ENCODE assay signal across 25 cellular contexts in genomic region chr18:40813116-40813515, GRCh38.
A peak's percentile ranks its signal among the peaks of the same experiment; 100 is the strongest.
DNase-seq lines count a peak whose midpoint lies in the region; ATAC-seq, FAIRE-seq and TF ChIP-seq lines count a peak whose summit lies in the region.
"Had no signal": no experiment of that assay in that cellular context is flagged by ENCODE, and none has a peak within 500 bp of the region (broad histone marks: within the 10 kb centered on the region; RNA-seq: fewer than 3 reads in every experiment).

No MANE protein-coding gene starts in this region.

- intact Hi-C loops in IMR-90 (cut with micrococcal nuclease) = no loop called here

- H3K9me2 ChIP-seq in Karpas-422 (replicated peaks; ENCODE audit: insufficient read depth, low read length) = no peaks in the 10 kb centered on the region; the same call in 1 of the 2 replicates

- H3K27ac ChIP-seq in IMR-90 (ENCODE audit: insufficient read depth, low read length) (no peak overlapping the region), Karpas-422 (ENCODE audit: low read length) (no peak overlapping the region)
- H3K27ac ChIP-seq: A549; BLaER1 treated with 17β-estradiol and CSF1 and Interleukin-3, amounts not matched to agents 10 nM and 100 nM; KMS-11; SJSA1 had no signal

- H3K14ac ChIP-seq in IMR-90 (replicated peaks; ENCODE audit: low read depth, low read length) = no peak overlapping the region

- H3K18ac ChIP-seq in IMR-90 (ENCODE audit: low read depth, low read length) = no peak overlapping the region

- H3K36me3 ChIP-seq in IMR-90 (ENCODE audit: control insufficient read depth, insufficient read depth, low read length) (no peaks in the 10 kb centered on the region), bronchial epithelial cell (ENCODE audit: control insufficient read depth, insufficient read depth, low read length) (no peaks in the 10 kb centered on the region), Karpas-422 (ENCODE audit: insufficient read depth, low read length) (no peaks in the 10 kb centered on the region)
- H3K36me3 ChIP-seq: BLaER1 treated with 17β-estradiol and CSF1 and Interleukin-3, amounts not matched to agents 10 nM and 100 nM; SJSA1 had no signal

- H2AK5ac ChIP-seq in IMR-90 (ENCODE audit: low read depth, low read length) = no peak overlapping the region

- H2BK120ac ChIP-seq in IMR-90 (ENCODE audit: low read depth, low read length) = no peak overlapping the region

- H3K27me3 ChIP-seq in IMR-90 (ENCODE audit: control insufficient read depth, insufficient read depth, low read length) (no peaks in the 10 kb centered on the region), bronchial epithelial cell (ENCODE audit: control insufficient read depth, insufficient read depth, low read length) (no peaks in the 10 kb centered on the region), Karpas-422 (ENCODE audit: low read length) (no peaks in the 10 kb centered on the region)
- H3K27me3 ChIP-seq: BLaER1 treated with 17β-estradiol and CSF1 and Interleukin-3, amounts not matched to agents 10 nM and 100 nM; SJSA1 had no signal

- no peaks in the 10 kb centered on the region for H3K79me1 ChIP-seq in IMR-90 (ENCODE audit: low read depth in 1 of 2, low read length in 2 of 2)

- no peak overlapping the region for H4K5ac ChIP-seq in IMR-90 (ENCODE audit: low read depth, low read length)

- H2BK5ac ChIP-seq in IMR-90 (ENCODE audit: low read depth, low read length, poor library complexity, severe bottlenecking) = no peak overlapping the region

- H3K9me3 ChIP-seq in IMR-90 (ENCODE audit: control insufficient read depth, insufficient read depth, low read length) = no peaks in the 10 kb centered on the region
- no peaks in the 10 kb centered on the region for H3K9me3 ChIP-seq in Karpas-422 (ENCODE audit: low read length)
- H3K9me3 ChIP-seq: A549; BLaER1 treated with 17β-estradiol and CSF1 and Interleukin-3, amounts not matched to agents 10 nM and 100 nM; SJSA1 had no signal

- no CpG with 5 or more reads among the region's 1 CpG for WGBS in IMR-90 (ENCODE audit: extremely low coverage in 2 of 2, insufficient read length in 1 of 2), 2 experiments

- no peak overlapping the region for H3K4me3 ChIP-seq in IMR-90 (ENCODE audit: insufficient read depth, low read depth, low read length)
- no peak overlapping the region for H3K4me3 ChIP-seq in bronchial epithelial cell (ENCODE audit: low read depth, low read length)
- no peak overlapping the region for H3K4me3 ChIP-seq in Karpas-422 (ENCODE audit: low read length)
- H3K4me3 ChIP-seq: A549; BLaER1 treated with 17β-estradiol and CSF1 and Interleukin-3, amounts not matched to agents 10 nM and 100 nM; SJSA1 had no signal

- POLR2A ChIA-PET in IMR-90 (lab: Charles Lee; ENCODE audit: unreplicated experiment) = no interaction called here

- in situ Hi-C loops in IMR-90 (cut with MboI; ENCODE audit: low sequenced_read_pairs) = no loop called here

- no peak overlapping the region for H3K4ac ChIP-seq in IMR-90 (ENCODE audit: low read depth, low read length)

- H4K8ac ChIP-seq in IMR-90 (ENCODE audit: low read depth in 2 of 2, low read length in 2 of 2) = no peak overlapping the region

- no peaks in the 10 kb centered on the region for H4K20me1 ChIP-seq in IMR-90 (ENCODE audit: insufficient read depth, low read length)
- no peaks in the 10 kb centered on the region for H4K20me1 ChIP-seq in Karpas-422 (ENCODE audit: insufficient read depth, low read depth, low read length)
- H4K20me1 ChIP-seq: BLaER1 treated with 17β-estradiol and CSF1 and Interleukin-3, amounts not matched to agents 10 nM and 100 nM had no signal

- DNase-seq in IMR-90 (peak; percentile 27), bronchial epithelial cell (ENCODE audit: low read depth) (peak; percentile 8), inferior parietal cortex (ENCODE audit: extremely low spot score) (peak; percentile 5), superior temporal gyrus (ENCODE audit: extremely low spot score) (peak; percentile 30), Karpas-422 (no peak)
- DNase-seq: AML-193; CD4-positive, alpha-beta T cell; DMS53; NCI-H1092; NCI-H1417 treated with DMSO at 0.1 percent for 48 hours; NCI-H1694 treated with DMSO at 0.1 percent for 48 hours; NCI-H2081 treated with DMSO at 0.1 percent for 48 hours; NCI-H2171; NCI-H226; NCI-H510A; NCI-H69; Right ventricle myocardium superior; RPMI8226 had no signal

- no peaks in the 10 kb centered on the region for H3K9me1 ChIP-seq in IMR-90 (ENCODE audit: insufficient read depth, low read length)

- H3K9ac ChIP-seq in IMR-90 (ENCODE audit: low read depth, low read length) = no peak overlapping the region
- H3K9ac ChIP-seq in Karpas-422 (ENCODE audit: low read length) = no peak overlapping the region
- H3K9ac ChIP-seq: BLaER1 treated with 17β-estradiol and CSF1 and Interleukin-3, amounts not matched to agents 10 nM and 100 nM; KMS-11 had no signal

- no peak overlapping the region for H3K56ac ChIP-seq in IMR-90 (ENCODE audit: extremely low read depth, insufficient read depth, low read length)

- no peak overlapping the region for H2BK15ac ChIP-seq in IMR-90 (ENCODE audit: low read depth, low read length)

- no peak for TF ChIP-seq POLR2A in IMR-90 (IDR thresholded peaks at IDR 0.05; ENCODE audit: low read depth, low read length)

- no peaks in the 10 kb centered on the region for H3K79me2 ChIP-seq in Karpas-422 (ENCODE audit: low read length)

- no peak overlapping the region for H4K91ac ChIP-seq in IMR-90 (ENCODE audit: insufficient read depth, low read depth, low read length)

- H2BK20ac ChIP-seq in IMR-90 (ENCODE audit: low read depth, low read length) = peak overlapping the region; percentile 65; the same call in 1 of the 2 replicates

- dilution Hi-C loops in IMR-90 (cut with HindIII; ENCODE audit: low sequenced_read_pairs, unreplicated experiment) = no loop called here

- no peak for TF ChIP-seq CTCF in IMR-90 (conservative IDR thresholded peaks at IDR 0.05; ENCODE audit: low read depth, low read length)
- no peak for TF ChIP-seq CTCF in bronchial epithelial cell (IDR thresholded peaks at IDR 0.05; ENCODE audit: insufficient read depth, low read length, severe bottlenecking)

- H2AK9ac ChIP-seq in IMR-90 (replicated peaks; ENCODE audit: low read depth, low read length, poor library complexity) = no peak overlapping the region

- no peak for FAIRE-seq in bronchial epithelial cell (lab: Jason Lieb, UNC)
- FAIRE-seq: A549, G401.6 had no signal

- H2AFZ ChIP-seq in IMR-90 (replicated peaks; ENCODE audit: low read length, poor library complexity) = no peak overlapping the region
- no peak overlapping the region for H2AFZ ChIP-seq in Karpas-422 (ENCODE audit: low read length)

- BruUV-seq in IMR-90 (replicated peaks; lab: Mats Ljungman, UMichigan) = no TSS peak

- no peak for ATAC-seq in IMR-90 (ENCODE audit: low read depth)
- ATAC-seq in GM21717 (IDR thresholded peaks at IDR 0.05; ENCODE audit: unreplicated experiment) = no peak
- ATAC-seq in GM21723 (IDR thresholded peaks at IDR 0.05; ENCODE audit: unreplicated experiment) = no peak
- ATAC-seq: A549 had no signal

- no peak overlapping the region for H3K23ac ChIP-seq in IMR-90 (ENCODE audit: low read depth, low read length)

- H3K4me2 ChIP-seq in IMR-90 (ENCODE audit: low read depth, low read length) = no peak overlapping the region
- no peak overlapping the region for H3K4me2 ChIP-seq in Karpas-422 (ENCODE audit: low read depth, low read length, poor library complexity, severe bottlenecking)
- H3K4me2 ChIP-seq: A549; BLaER1 treated with 17β-estradiol and CSF1 and Interleukin-3, amounts not matched to agents 10 nM and 100 nM; KMS-11 had no signal

- H3K4me1 ChIP-seq in IMR-90 (ENCODE audit: control insufficient read depth, insufficient read depth, low read length) = peaks cover 2% of the 10 kb centered on the region; the same call in 1 of the 2 replicates
- no peaks in the 10 kb centered on the region for H3K4me1 ChIP-seq in Karpas-422 (ENCODE audit: low read length)
- H3K4me1 ChIP-seq: A549; BLaER1 treated with 17β-estradiol and CSF1 and Interleukin-3, amounts not matched to agents 10 nM and 100 nM; SJSA1 had no signal

- TF ChIP-seq RAD21 in IMR-90 (IDR thresholded peaks at IDR 0.05; ENCODE audit: low read length) = no peak

- CTCF ChIA-PET in IMR-90 (lab: Yijun Ruan, JAX) = no interaction called here

TF ChIP-seq in IMR-90, 13 proteins besides CTCF, POLR2A, EP300 and RAD21:
- TF ChIP-seq USF2 (IDR thresholded peaks at IDR 0.05; ENCODE audit: low read depth, low read length) (no peak), ELK1 (IDR thresholded peaks at IDR 0.05; ENCODE audit: borderline replicate concordance, low read depth, low read length) (no peak), FOS (IDR thresholded peaks at IDR 0.05; ENCODE audit: low read depth, low read length) (no peak), BHLHE40 (IDR thresholded peaks at IDR 0.05; ENCODE audit: low read depth, low read length) (no peak), MXI1 (IDR thresholded peaks at IDR 0.05; ENCODE audit: borderline replicate concordance, low read depth, low read length) (no peak), NFE2L2 (IDR thresholded peaks at IDR 0.05; ENCODE audit: low read depth, low read length) (no peak), SMC3 (IDR thresholded peaks at IDR 0.05; ENCODE audit: low read depth, low read length) (no peak), CEBPB (IDR thresholded peaks at IDR 0.05; ENCODE audit: low read depth, low read length) (no peak), RFX5 (IDR thresholded peaks at IDR 0.05; ENCODE audit: low read depth, low read length) (no peak), MAZ (IDR thresholded peaks at IDR 0.05; ENCODE audit: borderline replicate concordance, low read depth, low read length) (no peak), RCOR1 (IDR thresholded peaks at IDR 0.05; ENCODE audit: insufficient replicate concordance, low read length) (no peak), CHD1 (IDR thresholded peaks at IDR 0.05; ENCODE audit: low read depth, low read length) (no peak)
TF ChIP-seq in IMR-90: peak in this region for 0.
